ENCODE assay signal across 14 cellular contexts in the genomic region with DNA sequence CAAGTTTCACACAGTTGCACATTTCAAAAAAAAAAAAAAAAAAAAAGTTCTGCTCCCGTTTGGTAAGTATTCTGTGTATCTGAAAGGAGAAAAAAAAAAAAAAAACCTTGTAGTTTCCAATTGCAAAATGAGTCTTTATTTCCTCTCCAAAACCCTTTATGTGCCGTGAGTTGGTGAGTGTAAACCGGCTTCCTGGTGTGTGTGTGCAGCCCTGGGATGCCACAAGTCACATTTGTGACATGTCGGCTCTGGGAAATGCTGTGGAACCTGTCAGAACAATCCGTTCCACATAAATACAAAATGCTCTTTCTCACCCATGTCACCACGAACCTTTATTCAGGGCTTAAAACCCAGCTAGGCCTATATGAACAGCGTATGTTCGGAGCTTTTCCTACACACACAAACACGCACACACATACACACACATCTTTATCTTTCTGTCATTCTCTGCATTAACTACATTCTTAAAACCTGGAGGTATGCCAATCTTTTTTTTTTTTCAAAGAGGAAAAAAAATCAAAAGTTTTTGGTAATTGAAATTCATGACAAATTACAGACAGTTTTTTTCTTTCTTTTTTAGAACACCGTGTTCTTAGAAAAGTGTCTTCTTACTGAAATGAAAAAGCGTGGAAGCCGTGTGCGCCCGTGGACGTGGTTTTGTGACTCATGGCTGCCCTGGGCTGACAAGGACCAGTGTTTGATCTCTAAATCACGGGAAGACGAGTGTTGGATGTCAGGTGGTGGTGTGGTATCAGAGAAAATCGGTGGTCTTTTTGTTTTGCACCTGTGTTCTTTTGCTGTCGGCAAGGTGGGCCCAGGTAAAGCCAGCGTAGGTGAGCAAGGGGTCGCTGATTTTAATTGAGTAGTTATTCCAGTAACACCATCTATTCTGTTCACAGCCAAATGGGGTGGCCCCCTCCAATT.
DNase-seq lines count a peak whose midpoint lies in the region; ATAC-seq and TF ChIP-seq lines count a peak whose summit lies in the region.
"Had no signal": no experiment of that assay in that cellular context is flagged by ENCODE, and none has a peak within 500 bp of the region (broad histone marks: within the 10 kb centered on the region; RNA-seq: fewer than 3 reads in every experiment).

No MANE protein-coding gene starts in this region.

- H3K27me3 ChIP-seq in left ventricle myocardium inferior (ENCODE audit: low read depth): peaks cover 98% of the 10 kb centered on the region

- peak; percentile 88 for ATAC-seq in stimulated activated effector memory CD8-positive, alpha-beta T cell treated with anti-CD3 and anti-CD28 coated beads, Interleukin-12 subunit alpha, Interleukin-12 subunit beta, amount 100 ng/mL, for 72 hours
- ATAC-seq: left ventricle myocardium superior, SK-N-SH treated with all-trans-retinoic acid at 6 μM for 48 hours had no signal

- no peaks in the 10 kb centered on the region for H3K9me3 ChIP-seq in left ventricle myocardium inferior (replicated peaks)
- H3K9me3 ChIP-seq: transverse colon had no signal

- H3K27ac ChIP-seq in left ventricle myocardium inferior (replicated peaks): no peak overlapping the region
- H3K27ac ChIP-seq: 22Rv1, transverse colon had no signal

- H3K27ac Mint-ChIP-seq in stimulated activated effector memory CD8-positive, alpha-beta T cell treated with anti-CD3 and anti-CD28 coated beads, Interleukin-12 subunit alpha, Interleukin-12 subunit beta, amount 100 ng/mL, for 72 hours: peak overlapping the region; percentile 89

- no peaks in the 10 kb centered on the region for H3K36me3 ChIP-seq in left ventricle myocardium inferior
- H3K36me3 ChIP-seq: transverse colon had no signal

- H3K4me3 ChIP-seq in left ventricle myocardium inferior: no peak overlapping the region
- H3K4me3 ChIP-seq: transverse colon had no signal

- H3K9me3 Mint-ChIP-seq in stimulated activated effector memory CD8-positive, alpha-beta T cell treated with anti-CD3 and anti-CD28 coated beads, Interleukin-12 subunit alpha, Interleukin-12 subunit beta, amount 100 ng/mL, for 72 hours: no peaks in the 10 kb centered on the region

- peak; percentile 7 for DNase-seq in NCI-H526 treated with DMSO at 0.1 percent for 48 hours (lab: John Stamatoyannopoulos, UW)
- DNase-seq in NCI-H526 (lab: John Stamatoyannopoulos, UW): no peak
- DNase-seq in activated T-cell treated with anti-CD3 and anti-CD28 coated beads, Interleukin-2, amount 50 U/mL, for 48 hours: peak; percentile 54 to 66
- DNase-seq in retina: peak; percentile 22
- DNase-seq in stimulated activated effector memory CD8-positive, alpha-beta T cell treated with anti-CD3 and anti-CD28 coated beads, Interleukin-12 subunit alpha, Interleukin-12 subunit beta, amount 100 ng/mL, for 72 hours (ENCODE audit: low spot score in 2 of 2): peak; percentile 12 to 76
- no peak for DNase-seq in GF-D8 (lab: John Stamatoyannopoulos, UW)
- DNase-seq in left ventricle myocardium inferior: no peak
- no peak for DNase-seq in EL
- DNase-seq: hippocampal formation, left ventricle myocardium superior, NCI-H774, transverse colon had no signal

- H3K4me1 Mint-ChIP-seq in stimulated activated effector memory CD8-positive, alpha-beta T cell treated with anti-CD3 and anti-CD28 coated beads, Interleukin-12 subunit alpha, Interleukin-12 subunit beta, amount 100 ng/mL, for 72 hours: peaks cover 24% of the 10 kb centered on the region

- H3K36me3 Mint-ChIP-seq in stimulated activated effector memory CD8-positive, alpha-beta T cell treated with anti-CD3 and anti-CD28 coated beads, Interleukin-12 subunit alpha, Interleukin-12 subunit beta, amount 100 ng/mL, for 72 hours: peaks cover 6% of the 10 kb centered on the region

- H3K4me1 ChIP-seq in left ventricle myocardium inferior: peaks cover 13% of the 10 kb centered on the region

- intact Hi-C loops in left ventricle myocardium inferior (cut with micrococcal nuclease): no loop called here

- H3K4me3 Mint-ChIP-seq in stimulated activated effector memory CD8-positive, alpha-beta T cell treated with anti-CD3 and anti-CD28 coated beads, Interleukin-12 subunit alpha, Interleukin-12 subunit beta, amount 100 ng/mL, for 72 hours: peak overlapping the region; percentile 55

- no peak for TF ChIP-seq CTCF in left ventricle myocardium inferior (IDR thresholded peaks at IDR 0.05; ENCODE audit: borderline replicate concordance)

Comparison
In these comparisons a context has a peak if more than half of its experiments do, and no peak if none do; other contexts are left out.
1. DNase-seq: peak in NCI-H526 treated with DMSO at 0.1 percent for 48 hours (single experiment), activated T-cell treated with anti-CD3 and anti-CD28 coated beads, Interleukin-2, amount 50 U/mL, for 48 hours (2 of 2), retina (single experiment) and stimulated activated effector memory CD8-positive, alpha-beta T cell treated with anti-CD3 and anti-CD28 coated beads, Interleukin-12 subunit alpha, Interleukin-12 subunit beta, amount 100 ng/mL, for 72 hours (2 of 2); none in NCI-H526 (0 of 2), GF-D8 (single experiment), left ventricle myocardium inferior (single experiment) and EL (single experiment).